1 cellular context compared by ENCODE assay signal in genomic region chr2:136253288-136254004, GRCh38.
TF ChIP-seq lines count a peak whose summit lies in the region.

No MANE protein-coding gene starts in this region.

TF ChIP-seq in GM12878, 131 proteins besides CTCF, POLR2A, EP300 and RAD21 (continued from another document):
- TF ChIP-seq KDM1A (IDR thresholded peaks at IDR 0.05; ENCODE audit: borderline replicate concordance) (no peak), BACH1 (IDR thresholded peaks at IDR 0.05; ENCODE audit: borderline replicate concordance) (no peak), GATAD2B (conservative IDR thresholded peaks at IDR 0.05; ENCODE audit: low read depth) (0 out of 2 replicates have a peak, but pooled peaks have one; percentile 59), MYB (IDR thresholded peaks at IDR 0.05; ENCODE audit: borderline replicate concordance, low read depth, low read length) (no peak), HCFC1 (IDR thresholded peaks at IDR 0.05; ENCODE audit: low read length) (no peak), ZNF207 (IDR thresholded peaks at IDR 0.05; ENCODE audit: borderline replicate concordance) (no peak), POLR2AphosphoS2 (IDR thresholded peaks at IDR 0.05; ENCODE audit: low read depth, low read length) (no peak), MYC (IDR thresholded peaks at IDR 0.05; ENCODE audit: insufficient read depth, insufficient read length, insufficient replicate concordance, low read length, severe bottlenecking) (no peak), ZNF384 (IDR thresholded peaks at IDR 0.05; ENCODE audit: borderline replicate concordance, low read depth, low read length) (no peak), ASH2L (IDR thresholded peaks at IDR 0.05; ENCODE audit: borderline replicate concordance, low read depth) (no peak), SMC3 (IDR thresholded peaks at IDR 0.05; ENCODE audit: borderline replicate concordance, low read length) (peak; percentile 10; the same call in 1 of the 2 replicates), IKZF2 (IDR thresholded peaks at IDR 0.05) (peak; percentile 33 to 60; a peak in 2 of 4 replicates), DPF2 (IDR thresholded peaks at IDR 0.05) (peak; percentile 43), EED (IDR thresholded peaks at IDR 0.05; ENCODE audit: low read depth) (peak; percentile 71), SREBF2 (IDR thresholded peaks at IDR 0.05; ENCODE audit: low read length) (no peak), ZNF687 (IDR thresholded peaks at IDR 0.05) (peak; percentile 96), IKZF1 (conservative IDR thresholded peaks at IDR 0.05) (peak; percentile 77), CEBPZ (IDR thresholded peaks at IDR 0.05; ENCODE audit: low read depth, low read length) (no peak), CHD2 (IDR thresholded peaks at IDR 0.05; ENCODE audit: borderline replicate concordance, low read depth, low read length) (no peak), ETV6 (conservative IDR thresholded peaks at IDR 0.05 in 1 of 2, IDR thresholded peaks at IDR 0.05 in 1 of 2; ENCODE audit: borderline replicate concordance in 1 of 2, low read depth in 1 of 2) (0 out of 4 replicates have a peak, but pooled peaks of 1 of the 2 experiments have one; percentile 33), KAT2A (conservative IDR thresholded peaks at IDR 0.05; ENCODE audit: control insufficient read depth, low read depth, low read length) (no peak), RAD51 (IDR thresholded peaks at IDR 0.05) (0 out of 2 replicates have a peak, but pooled peaks have one; percentile 11)
- TF ChIP-seq, protein P1, sequence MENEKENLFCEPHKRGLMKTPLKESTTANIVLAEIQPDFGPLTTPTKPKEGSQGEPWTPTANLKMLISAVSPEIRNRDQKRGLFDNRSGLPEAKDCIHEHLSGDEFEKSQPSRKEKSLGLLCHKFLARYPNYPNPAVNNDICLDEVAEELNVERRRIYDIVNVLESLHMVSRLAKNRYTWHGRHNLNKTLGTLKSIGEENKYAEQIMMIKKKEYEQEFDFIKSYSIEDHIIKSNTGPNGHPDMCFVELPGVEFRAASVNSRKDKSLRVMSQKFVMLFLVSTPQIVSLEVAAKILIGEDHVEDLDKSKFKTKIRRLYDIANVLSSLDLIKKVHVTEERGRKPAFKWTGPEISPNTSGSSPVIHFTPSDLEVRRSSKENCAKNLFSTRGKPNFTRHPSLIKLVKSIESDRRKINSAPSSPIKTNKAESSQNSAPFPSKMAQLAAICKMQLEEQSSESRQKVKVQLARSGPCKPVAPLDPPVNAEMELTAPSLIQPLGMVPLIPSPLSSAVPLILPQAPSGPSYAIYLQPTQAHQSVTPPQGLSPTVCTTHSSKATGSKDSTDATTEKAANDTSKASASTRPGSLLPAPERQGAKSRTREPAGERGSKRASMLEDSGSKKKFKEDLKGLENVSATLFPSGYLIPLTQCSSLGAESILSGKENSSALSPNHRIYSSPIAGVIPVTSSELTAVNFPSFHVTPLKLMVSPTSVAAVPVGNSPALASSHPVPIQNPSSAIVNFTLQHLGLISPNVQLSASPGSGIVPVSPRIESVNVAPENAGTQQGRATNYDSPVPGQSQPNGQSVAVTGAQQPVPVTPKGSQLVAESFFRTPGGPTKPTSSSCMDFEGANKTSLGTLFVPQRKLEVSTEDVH (IDR thresholded peaks at IDR 0.05; ENCODE audit: low read depth, partially characterized antibody) = no peak
- TF ChIP-seq, protein P2, sequence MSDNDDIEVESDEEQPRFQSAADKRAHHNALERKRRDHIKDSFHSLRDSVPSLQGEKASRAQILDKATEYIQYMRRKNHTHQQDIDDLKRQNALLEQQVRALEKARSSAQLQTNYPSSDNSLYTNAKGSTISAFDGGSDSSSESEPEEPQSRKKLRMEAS (IDR thresholded peaks at IDR 0.05; ENCODE audit: low read depth, low read length) = peak; percentile 49; the same call in 1 of the 2 replicates
- TF ChIP-seq, protein P3, sequence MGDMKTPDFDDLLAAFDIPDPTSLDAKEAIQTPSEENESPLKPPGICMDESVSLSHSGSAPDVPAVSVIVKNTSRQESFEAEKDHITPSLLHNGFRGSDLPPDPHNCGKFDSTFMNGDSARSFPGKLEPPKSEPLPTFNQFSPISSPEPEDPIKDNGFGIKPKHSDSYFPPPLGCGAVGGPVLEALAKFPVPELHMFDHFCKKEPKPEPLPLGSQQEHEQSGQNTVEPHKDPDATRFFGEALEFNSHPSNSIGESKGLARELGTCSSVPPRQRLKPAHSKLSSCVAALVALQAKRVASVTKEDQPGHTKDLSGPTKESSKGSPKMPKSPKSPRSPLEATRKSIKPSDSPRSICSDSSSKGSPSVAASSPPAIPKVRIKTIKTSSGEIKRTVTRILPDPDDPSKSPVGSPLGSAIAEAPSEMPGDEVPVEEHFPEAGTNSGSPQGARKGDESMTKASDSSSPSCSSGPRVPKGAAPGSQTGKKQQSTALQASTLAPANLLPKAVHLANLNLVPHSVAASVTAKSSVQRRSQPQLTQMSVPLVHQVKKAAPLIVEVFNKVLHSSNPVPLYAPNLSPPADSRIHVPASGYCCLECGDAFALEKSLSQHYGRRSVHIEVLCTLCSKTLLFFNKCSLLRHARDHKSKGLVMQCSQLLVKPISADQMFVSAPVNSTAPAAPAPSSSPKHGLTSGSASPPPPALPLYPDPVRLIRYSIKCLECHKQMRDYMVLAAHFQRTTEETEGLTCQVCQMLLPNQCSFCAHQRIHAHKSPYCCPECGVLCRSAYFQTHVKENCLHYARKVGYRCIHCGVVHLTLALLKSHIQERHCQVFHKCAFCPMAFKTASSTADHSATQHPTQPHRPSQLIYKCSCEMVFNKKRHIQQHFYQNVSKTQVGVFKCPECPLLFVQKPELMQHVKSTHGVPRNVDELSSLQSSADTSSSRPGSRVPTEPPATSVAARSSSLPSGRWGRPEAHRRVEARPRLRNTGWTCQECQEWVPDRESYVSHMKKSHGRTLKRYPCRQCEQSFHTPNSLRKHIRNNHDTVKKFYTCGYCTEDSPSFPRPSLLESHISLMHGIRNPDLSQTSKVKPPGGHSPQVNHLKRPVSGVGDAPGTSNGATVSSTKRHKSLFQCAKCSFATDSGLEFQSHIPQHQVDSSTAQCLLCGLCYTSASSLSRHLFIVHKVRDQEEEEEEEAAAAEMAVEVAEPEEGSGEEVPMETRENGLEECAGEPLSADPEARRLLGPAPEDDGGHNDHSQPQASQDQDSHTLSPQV (IDR thresholded peaks at IDR 0.05) = peak; percentile 47; the same call in 1 of the 2 replicates
- TF ChIP-seq, protein P4, sequence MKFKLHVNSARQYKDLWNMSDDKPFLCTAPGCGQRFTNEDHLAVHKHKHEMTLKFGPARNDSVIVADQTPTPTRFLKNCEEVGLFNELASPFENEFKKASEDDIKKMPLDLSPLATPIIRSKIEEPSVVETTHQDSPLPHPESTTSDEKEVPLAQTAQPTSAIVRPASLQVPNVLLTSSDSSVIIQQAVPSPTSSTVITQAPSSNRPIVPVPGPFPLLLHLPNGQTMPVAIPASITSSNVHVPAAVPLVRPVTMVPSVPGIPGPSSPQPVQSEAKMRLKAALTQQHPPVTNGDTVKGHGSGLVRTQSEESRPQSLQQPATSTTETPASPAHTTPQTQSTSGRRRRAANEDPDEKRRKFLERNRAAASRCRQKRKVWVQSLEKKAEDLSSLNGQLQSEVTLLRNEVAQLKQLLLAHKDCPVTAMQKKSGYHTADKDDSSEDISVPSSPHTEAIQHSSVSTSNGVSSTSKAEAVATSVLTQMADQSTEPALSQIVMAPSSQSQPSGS (IDR thresholded peaks at IDR 0.05; ENCODE audit: low read length) = no peak
